1 cellular context compared by ENCODE assay signal in the genomic region with DNA sequence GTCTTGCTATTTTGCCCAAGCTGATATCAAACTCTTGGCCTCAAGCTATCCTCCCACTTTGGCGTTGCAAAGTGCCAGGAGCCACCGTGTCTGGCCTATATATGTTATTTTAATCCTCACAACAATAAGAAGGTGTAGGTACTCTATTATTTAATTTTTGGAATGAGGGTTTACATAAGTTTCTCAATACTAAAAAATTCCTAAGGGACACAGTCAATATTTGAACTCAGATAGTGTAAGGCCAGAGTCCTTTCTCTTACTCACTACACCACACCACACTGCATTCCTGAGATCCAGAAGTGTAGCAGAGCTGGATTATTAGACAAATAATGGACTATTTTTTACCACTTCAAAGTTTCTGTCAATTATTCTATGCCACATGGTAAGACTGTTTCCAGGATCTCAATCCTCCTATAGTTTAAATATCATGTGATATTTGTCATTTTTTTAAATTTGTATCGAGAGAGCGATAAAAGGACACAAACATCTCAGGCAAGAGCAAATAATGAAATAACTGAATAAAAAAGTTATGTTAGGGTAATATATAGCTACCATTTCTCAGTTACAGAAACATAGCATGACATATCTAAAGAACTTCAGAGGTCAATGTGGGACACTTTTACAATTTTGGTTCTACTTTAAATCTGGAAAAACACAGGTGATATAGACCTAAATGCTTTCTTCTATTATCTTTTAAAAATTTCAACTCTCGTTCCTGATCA.
TF ChIP-seq lines count a peak whose summit lies in the region.

No MANE protein-coding gene starts in this region.

TF ChIP-seq in HepG2, 621 proteins besides CTCF, POLR2A, EP300 and RAD21 (continued from another document and continues in another):
- TF ChIP-seq, protein P1, sequence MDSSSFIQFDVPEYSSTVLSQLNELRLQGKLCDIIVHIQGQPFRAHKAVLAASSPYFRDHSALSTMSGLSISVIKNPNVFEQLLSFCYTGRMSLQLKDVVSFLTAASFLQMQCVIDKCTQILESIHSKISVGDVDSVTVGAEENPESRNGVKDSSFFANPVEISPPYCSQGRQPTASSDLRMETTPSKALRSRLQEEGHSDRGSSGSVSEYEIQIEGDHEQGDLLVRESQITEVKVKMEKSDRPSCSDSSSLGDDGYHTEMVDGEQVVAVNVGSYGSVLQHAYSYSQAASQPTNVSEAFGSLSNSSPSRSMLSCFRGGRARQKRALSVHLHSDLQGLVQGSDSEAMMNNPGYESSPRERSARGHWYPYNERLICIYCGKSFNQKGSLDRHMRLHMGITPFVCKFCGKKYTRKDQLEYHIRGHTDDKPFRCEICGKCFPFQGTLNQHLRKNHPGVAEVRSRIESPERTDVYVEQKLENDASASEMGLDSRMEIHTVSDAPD (CRISPR knock-in tag; IDR thresholded peaks at IDR 0.05), result peak; percentile 82; the same call in 1 of the 2 replicates
- TF ChIP-seq ZNF292 (CRISPR knock-in tag; IDR thresholded peaks at IDR 0.05; ENCODE audit: borderline replicate concordance, low read depth), result no peak
- peak; percentile 76 for TF ChIP-seq NR2F2 (IDR thresholded peaks at IDR 0.05; ENCODE audit: borderline replicate concordance, low read depth)
- TF ChIP-seq UBTF (CRISPR knock-in tag; IDR thresholded peaks at IDR 0.05), result no peak
- peak; percentile 100 for TF ChIP-seq SMARCC2 (IDR thresholded peaks at IDR 0.05)
- TF ChIP-seq MLLT10 (CRISPR knock-in tag; IDR thresholded peaks at IDR 0.05), result no peak
- TF ChIP-seq MEF2D (CRISPR knock-in tag; IDR thresholded peaks at IDR 0.05), result peak; percentile 93
- TF ChIP-seq ZNF530 (CRISPR knock-in tag; IDR thresholded peaks at IDR 0.05; ENCODE audit: low read depth), result no peak
- peak; percentile 95 for TF ChIP-seq TCF7 (IDR thresholded peaks at IDR 0.05; ENCODE audit: low read depth)
- no peak for TF ChIP-seq MBNL3 (CRISPR knock-in tag; conservative IDR thresholded peaks at IDR 0.05)
- no peak for TF ChIP-seq TMF1 (CRISPR knock-in tag; IDR thresholded peaks at IDR 0.05; ENCODE audit: low read depth)
- no peak for TF ChIP-seq U2AF2 (IDR thresholded peaks at IDR 0.05; ENCODE audit: low read depth, low read length)
- no peak for TF ChIP-seq ZNF790 (CRISPR knock-in tag; IDR thresholded peaks at IDR 0.05; ENCODE audit: borderline replicate concordance)
- no peak for TF ChIP-seq ZMYM2 (CRISPR knock-in tag; IDR thresholded peaks at IDR 0.05)
- TF ChIP-seq CCAR2 (optimal IDR thresholded peaks at IDR 0.05; ENCODE audit: low read depth, low read length), result no peak
- TF ChIP-seq, protein P2, sequence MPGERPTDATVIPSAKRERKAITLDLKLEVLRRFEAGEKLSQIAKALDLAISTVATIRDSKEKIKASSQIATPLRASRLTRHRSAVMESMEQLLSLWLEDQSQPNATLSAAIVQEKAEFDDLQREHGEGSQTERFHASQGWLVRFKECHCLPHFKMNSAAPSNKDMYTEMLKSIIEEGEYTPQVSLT (CRISPR knock-in tag; IDR thresholded peaks at IDR 0.05; ENCODE audit: borderline replicate concordance, low read depth), result no peak
- TF ChIP-seq ARNT2 (CRISPR knock-in tag; IDR thresholded peaks at IDR 0.05; ENCODE audit: low read depth), result no peak
- TF ChIP-seq CEBPG (CRISPR knock-in tag; IDR thresholded peaks at IDR 0.05), result peak; percentile 89
- peak; percentile 88 for TF ChIP-seq HMG20B (CRISPR knock-in tag; conservative IDR thresholded peaks at IDR 0.05)
- TF ChIP-seq, protein P3, sequence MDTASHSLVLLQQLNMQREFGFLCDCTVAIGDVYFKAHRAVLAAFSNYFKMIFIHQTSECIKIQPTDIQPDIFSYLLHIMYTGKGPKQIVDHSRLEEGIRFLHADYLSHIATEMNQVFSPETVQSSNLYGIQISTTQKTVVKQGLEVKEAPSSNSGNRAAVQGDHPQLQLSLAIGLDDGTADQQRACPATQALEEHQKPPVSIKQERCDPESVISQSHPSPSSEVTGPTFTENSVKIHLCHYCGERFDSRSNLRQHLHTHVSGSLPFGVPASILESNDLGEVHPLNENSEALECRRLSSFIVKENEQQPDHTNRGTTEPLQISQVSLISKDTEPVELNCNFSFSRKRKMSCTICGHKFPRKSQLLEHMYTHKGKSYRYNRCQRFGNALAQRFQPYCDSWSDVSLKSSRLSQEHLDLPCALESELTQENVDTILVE (CRISPR knock-in tag; IDR thresholded peaks at IDR 0.05), result peak; percentile 62
- no peak for TF ChIP-seq ZNF775 (CRISPR knock-in tag; IDR thresholded peaks at IDR 0.05; ENCODE audit: borderline replicate concordance)
- TF ChIP-seq CBFB (CRISPR knock-in tag; IDR thresholded peaks at IDR 0.05), result peak; percentile 92
- TF ChIP-seq KLF11 (CRISPR knock-in tag; IDR thresholded peaks at IDR 0.05), result no peak
- TF ChIP-seq RFXAP (CRISPR knock-in tag; IDR thresholded peaks at IDR 0.05; ENCODE audit: borderline replicate concordance), result no peak
- TF ChIP-seq CHD2 (IDR thresholded peaks at IDR 0.05; ENCODE audit: low read depth, low read length), result no peak
- TF ChIP-seq ZNF777 (CRISPR knock-in tag; IDR thresholded peaks at IDR 0.05), result no peak
- TF ChIP-seq MEIS2 (CRISPR knock-in tag; IDR thresholded peaks at IDR 0.05), result peak; percentile 46; the same call in 1 of the 2 replicates
- TF ChIP-seq SIN3B (IDR thresholded peaks at IDR 0.05; ENCODE audit: low read length), result no peak
- TF ChIP-seq ZFP62 (CRISPR knock-in tag; IDR thresholded peaks at IDR 0.05), result no peak
- peak; percentile 41; the same call in 1 of the 2 replicates for TF ChIP-seq ZNF331 (CRISPR knock-in tag; IDR thresholded peaks at IDR 0.05)
- no peak for TF ChIP-seq REL (CRISPR knock-in tag; conservative IDR thresholded peaks at IDR 0.05)
- TF ChIP-seq DDIT3 (CRISPR knock-in tag; IDR thresholded peaks at IDR 0.05), result no peak
- TF ChIP-seq, protein P4, sequence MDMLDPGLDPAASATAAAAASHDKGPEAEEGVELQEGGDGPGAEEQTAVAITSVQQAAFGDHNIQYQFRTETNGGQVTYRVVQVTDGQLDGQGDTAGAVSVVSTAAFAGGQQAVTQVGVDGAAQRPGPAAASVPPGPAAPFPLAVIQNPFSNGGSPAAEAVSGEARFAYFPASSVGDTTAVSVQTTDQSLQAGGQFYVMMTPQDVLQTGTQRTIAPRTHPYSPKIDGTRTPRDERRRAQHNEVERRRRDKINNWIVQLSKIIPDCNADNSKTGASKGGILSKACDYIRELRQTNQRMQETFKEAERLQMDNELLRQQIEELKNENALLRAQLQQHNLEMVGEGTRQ (IDR thresholded peaks at IDR 0.05; ENCODE audit: low read depth, low read length), result no peak
- TF ChIP-seq, protein P4 (CRISPR knock-in tag; IDR thresholded peaks at IDR 0.05; ENCODE audit: borderline replicate concordance), result no peak
- TF ChIP-seq ZKSCAN8 (CRISPR knock-in tag; IDR thresholded peaks at IDR 0.05; ENCODE audit: borderline replicate concordance), result peak; percentile 86; the same call in 1 of the 2 replicates
- no peak for TF ChIP-seq ZHX1 (CRISPR knock-in tag; IDR thresholded peaks at IDR 0.05; ENCODE audit: low read depth)
- peak; percentile 97 for TF ChIP-seq GATA4 (IDR thresholded peaks at IDR 0.05; ENCODE audit: borderline replicate concordance, low read depth)
- TF ChIP-seq, protein P5, sequence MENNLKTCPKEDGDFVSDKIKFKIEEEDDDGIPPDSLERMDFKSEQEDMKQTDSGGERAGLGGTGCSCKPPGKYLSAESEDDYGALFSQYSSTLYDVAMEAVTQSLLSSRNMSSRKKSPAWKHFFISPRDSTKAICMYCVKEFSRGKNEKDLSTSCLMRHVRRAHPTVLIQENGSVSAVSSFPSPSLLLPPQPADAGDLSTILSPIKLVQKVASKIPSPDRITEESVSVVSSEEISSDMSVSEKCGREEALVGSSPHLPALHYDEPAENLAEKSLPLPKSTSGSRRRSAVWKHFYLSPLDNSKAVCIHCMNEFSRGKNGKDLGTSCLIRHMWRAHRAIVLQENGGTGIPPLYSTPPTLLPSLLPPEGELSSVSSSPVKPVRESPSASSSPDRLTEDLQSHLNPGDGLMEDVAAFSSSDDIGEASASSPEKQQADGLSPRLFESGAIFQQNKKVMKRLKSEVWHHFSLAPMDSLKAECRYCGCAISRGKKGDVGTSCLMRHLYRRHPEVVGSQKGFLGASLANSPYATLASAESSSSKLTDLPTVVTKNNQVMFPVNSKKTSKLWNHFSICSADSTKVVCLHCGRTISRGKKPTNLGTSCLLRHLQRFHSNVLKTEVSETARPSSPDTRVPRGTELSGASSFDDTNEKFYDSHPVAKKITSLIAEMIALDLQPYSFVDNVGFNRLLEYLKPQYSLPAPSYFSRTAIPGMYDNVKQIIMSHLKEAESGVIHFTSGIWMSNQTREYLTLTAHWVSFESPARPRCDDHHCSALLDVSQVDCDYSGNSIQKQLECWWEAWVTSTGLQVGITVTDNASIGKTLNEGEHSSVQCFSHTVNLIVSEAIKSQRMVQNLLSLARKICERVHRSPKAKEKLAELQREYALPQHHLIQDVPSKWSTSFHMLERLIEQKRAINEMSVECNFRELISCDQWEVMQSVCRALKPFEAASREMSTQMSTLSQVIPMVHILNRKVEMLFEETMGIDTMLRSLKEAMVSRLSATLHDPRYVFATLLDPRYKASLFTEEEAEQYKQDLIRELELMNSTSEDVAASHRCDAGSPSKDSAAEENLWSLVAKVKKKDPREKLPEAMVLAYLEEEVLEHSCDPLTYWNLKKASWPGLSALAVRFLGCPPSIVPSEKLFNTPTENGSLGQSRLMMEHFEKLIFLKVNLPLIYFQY (CRISPR knock-in tag; IDR thresholded peaks at IDR 0.05; ENCODE audit: borderline replicate concordance), result no peak
- TF ChIP-seq ELF3 (CRISPR knock-in tag; IDR thresholded peaks at IDR 0.05), result peak; percentile 74
- no peak; the same call in 1 of the 2 replicates for TF ChIP-seq NFYC (CRISPR knock-in tag; IDR thresholded peaks at IDR 0.05)
- TF ChIP-seq ZNF30 (CRISPR knock-in tag; IDR thresholded peaks at IDR 0.05), result no peak
- peak; percentile 84 for TF ChIP-seq PHF5A (CRISPR knock-in tag; IDR thresholded peaks at IDR 0.05; ENCODE audit: low read depth, unreplicated experiment)
- TF ChIP-seq, protein P6, sequence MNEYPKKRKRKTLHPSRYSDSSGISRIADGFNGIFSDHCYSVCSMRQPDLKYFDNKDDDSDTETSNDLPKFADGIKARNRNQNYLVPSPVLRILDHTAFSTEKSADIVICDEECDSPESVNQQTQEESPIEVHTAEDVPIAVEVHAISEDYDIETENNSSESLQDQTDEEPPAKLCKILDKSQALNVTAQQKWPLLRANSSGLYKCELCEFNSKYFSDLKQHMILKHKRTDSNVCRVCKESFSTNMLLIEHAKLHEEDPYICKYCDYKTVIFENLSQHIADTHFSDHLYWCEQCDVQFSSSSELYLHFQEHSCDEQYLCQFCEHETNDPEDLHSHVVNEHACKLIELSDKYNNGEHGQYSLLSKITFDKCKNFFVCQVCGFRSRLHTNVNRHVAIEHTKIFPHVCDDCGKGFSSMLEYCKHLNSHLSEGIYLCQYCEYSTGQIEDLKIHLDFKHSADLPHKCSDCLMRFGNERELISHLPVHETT (CRISPR knock-in tag; conservative IDR thresholded peaks at IDR 0.05), result no peak
- TF ChIP-seq, protein P7, sequence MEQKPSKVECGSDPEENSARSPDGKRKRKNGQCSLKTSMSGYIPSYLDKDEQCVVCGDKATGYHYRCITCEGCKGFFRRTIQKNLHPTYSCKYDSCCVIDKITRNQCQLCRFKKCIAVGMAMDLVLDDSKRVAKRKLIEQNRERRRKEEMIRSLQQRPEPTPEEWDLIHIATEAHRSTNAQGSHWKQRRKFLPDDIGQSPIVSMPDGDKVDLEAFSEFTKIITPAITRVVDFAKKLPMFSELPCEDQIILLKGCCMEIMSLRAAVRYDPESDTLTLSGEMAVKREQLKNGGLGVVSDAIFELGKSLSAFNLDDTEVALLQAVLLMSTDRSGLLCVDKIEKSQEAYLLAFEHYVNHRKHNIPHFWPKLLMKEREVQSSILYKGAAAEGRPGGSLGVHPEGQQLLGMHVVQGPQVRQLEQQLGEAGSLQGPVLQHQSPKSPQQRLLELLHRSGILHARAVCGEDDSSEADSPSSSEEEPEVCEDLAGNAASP (CRISPR knock-in tag; IDR thresholded peaks at IDR 0.05; ENCODE audit: borderline replicate concordance), result peak; percentile 78; the same call in 1 of the 2 replicates
- TF ChIP-seq ZNF878 (CRISPR knock-in tag; IDR thresholded peaks at IDR 0.05), result peak; percentile 62; the same call in 1 of the 2 replicates
